8 cellular contexts compared by ENCODE assay signal in the genomic region with DNA sequence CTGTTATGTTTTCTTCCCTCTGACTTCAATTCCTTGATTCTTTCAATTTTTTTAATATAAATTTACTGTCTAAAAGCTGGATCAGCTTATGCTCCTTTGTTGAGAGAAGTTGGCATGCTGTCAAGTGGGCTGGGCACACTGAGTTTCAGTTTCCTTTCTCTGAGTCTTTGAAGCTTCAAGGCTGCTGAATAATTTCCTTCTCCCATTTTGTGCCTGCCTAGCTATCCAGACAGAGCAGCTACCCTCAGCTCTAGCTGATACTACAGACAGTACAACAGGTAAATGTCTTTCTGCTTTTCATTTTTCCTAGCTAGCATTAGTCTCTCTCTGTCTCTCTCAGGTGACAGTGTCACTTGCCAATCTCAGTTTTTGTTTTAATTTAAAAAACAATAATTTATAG. TPM values are rescaled to one million over a fixed set of nuclear protein-coding genes. Genes with fewer than 3 reads are reported as not detected.
DNase-seq lines count a peak whose midpoint lies in the region; ATAC-seq and TF ChIP-seq lines count a peak whose summit lies in the region.

Gene IFI44, plus strand, starts transcription at position 204 of the 400 bp plus-strand sequence. CDS start 365 bp downstream, outside the sequence.

- no peaks in the 10 kb centered on the region for H3K27me3 Mint-ChIP-seq in Calu3 (ENCODE audit: unreplicated experiment)
- H3K27me3 Mint-ChIP-seq in memory B cell = no peaks in the 10 kb centered on the region

- in situ Hi-C loops in KBM-7 (cut with MboI; ENCODE audit: low pct_unique_long_range_greater_than_20kb, low sequenced_read_pairs) = no loop called here

- CTCF ChIA-PET in Calu3 (lab: Charles Lee) = no interaction called here

- H3K4me3 Mint-ChIP-seq in Calu3 (ENCODE audit: low read depth, unreplicated experiment) (peak within 1 kb of the TSS; percentile 78), memory B cell (peak within 1 kb of the TSS; percentile 83)

- peaks cover 8% of the 10 kb centered on the region for H3K9me3 Mint-ChIP-seq in Calu3 (ENCODE audit: low read depth, unreplicated experiment)
- peaks cover 4% of the 10 kb centered on the region for H3K9me3 Mint-ChIP-seq in memory B cell

- H3K27ac Mint-ChIP-seq in Calu3 (ENCODE audit: unreplicated experiment) (peak within 1 kb of the TSS; percentile 63), memory B cell (peak within 1 kb of the TSS; percentile 33)

- peaks cover 23% of the 10 kb centered on the region for H3K36me3 Mint-ChIP-seq in Calu3 (ENCODE audit: insufficient read depth, unreplicated experiment)
- peaks cover 9% of the 10 kb centered on the region for H3K36me3 Mint-ChIP-seq in memory B cell

- ATAC-seq in GM21423 (IDR thresholded peaks at IDR 0.05; ENCODE audit: unreplicated experiment) (peak; percentile 79), memory B cell (ENCODE audit: low read depth) (peak; percentile 94)

- peaks cover 7% of the 10 kb centered on the region for H3K4me1 Mint-ChIP-seq in Calu3 (ENCODE audit: low read depth, unreplicated experiment)
- H3K4me1 Mint-ChIP-seq in memory B cell = peaks cover 27% of the 10 kb centered on the region

- peak within 1 kb of the TSS; percentile 46 for H3K4me3 ChIP-seq in choroid plexus epithelial cell (ENCODE audit: low read depth, low read length)

- DNase-seq in Calu3 = peak; percentile 80
- DNase-seq in KBM-7 = peak; percentile 72
- DNase-seq in activated CD4-positive, alpha-beta T cell treated with anti-CD3 and anti-CD28 coated beads for 1 hour = peak; percentile 76
- DNase-seq in choroid plexus epithelial cell (ENCODE audit: low read depth) = peak; percentile 91
- peak in 1 of 2 donors; percentile 19 for DNase-seq in memory B cell (ENCODE audit: low spot score in 2 of 2)
- DNase-seq in stimulated activated CD8-positive, alpha-beta memory T cell treated with anti-CD3 and anti-CD28 coated beads, Interleukin-2, amount 100 ng/mL, for 1 hour (ENCODE audit: low read depth in 2 of 2) = peak; percentile 34 to 60
- no peak for DNase-seq in islet precursor cell

- intact Hi-C loops in Calu3 (cut with micrococcal nuclease; ENCODE audit: unreplicated experiment) = loop anchor here (1.0 kb wide), 1 partner anchor 29 kb away; the partner anchor contains the start of gene IFI44L

- TF ChIP-seq CTCF in Calu3 (IDR thresholded peaks at IDR 0.05; ENCODE audit: unreplicated experiment) = no peak
- TF ChIP-seq CTCF in choroid plexus epithelial cell (conservative IDR thresholded peaks at IDR 0.05; ENCODE audit: low read depth, low read length) = no peak

- BruUV-seq in Calu3 (replicated peaks; lab: Mats Ljungman, UMichigan) = no TSS peak

RNA-seq across cellular contexts. Expression of gene IFI44, which starts in this region (rescaled TPM):
- 125 and 259 TPM in 2 replicates for total RNA-seq in Calu3 (2022)
